ENCODE assay signal across 1 cellular context in the genomic region with DNA sequence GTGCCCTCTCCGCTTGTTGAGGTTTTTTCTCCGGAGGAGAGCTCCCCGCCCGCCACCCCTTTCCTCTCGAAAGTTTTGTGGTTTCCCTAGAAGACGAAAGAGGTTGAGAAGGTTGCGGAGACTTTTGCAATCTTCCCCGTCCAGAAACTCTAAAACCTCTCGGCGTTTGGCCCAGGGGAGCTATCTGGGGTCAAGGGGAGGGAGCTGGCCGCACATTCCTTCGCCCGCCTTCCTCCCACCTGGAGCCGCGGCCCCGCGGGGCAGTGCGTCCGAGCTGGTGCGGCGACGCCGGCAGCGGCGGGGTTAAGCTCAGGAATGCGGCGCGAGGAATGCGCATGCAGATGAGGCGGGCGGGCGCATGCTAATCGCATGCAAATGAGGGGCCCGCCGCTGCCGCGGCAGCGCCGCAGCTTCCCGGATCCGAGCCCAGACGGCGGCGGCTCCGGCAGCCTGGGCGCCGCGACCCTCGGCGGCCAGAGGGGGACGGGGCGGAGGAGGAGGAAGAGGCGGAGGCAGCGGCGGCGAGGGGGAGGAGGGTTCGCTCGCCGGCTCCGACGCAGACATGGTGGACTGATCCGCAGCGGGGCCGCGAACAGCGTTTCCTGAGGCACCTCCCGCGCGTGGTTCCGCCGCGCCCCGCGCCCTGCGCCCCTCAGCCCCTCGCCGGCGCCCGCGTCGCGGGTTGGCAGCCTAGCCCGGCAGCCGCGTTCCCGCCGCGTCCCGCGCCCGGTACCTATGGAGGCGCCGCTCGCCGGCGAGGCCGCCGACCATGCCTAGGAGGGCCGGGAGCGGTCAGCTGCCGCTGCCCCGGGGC.
TF ChIP-seq lines count a peak whose summit lies in the region.

A gene (plus strand): TSS at position 535 of the 814 bp plus-strand sequence. CDS start 235 bp downstream, at position 770.

TF ChIP-seq in HepG2, 621 proteins besides CTCF, POLR2A, EP300 and RAD21 (continued from another document and continues in another):
- TF ChIP-seq EED (CRISPR knock-in tag; IDR thresholded peaks at IDR 0.05) (no peak), ZNF343 (CRISPR knock-in tag; IDR thresholded peaks at IDR 0.05) (peak; percentile 35; the same call in 1 of the 2 replicates), SOX5 (CRISPR knock-in tag; IDR thresholded peaks at IDR 0.05; ENCODE audit: borderline replicate concordance) (peak; percentile 44; the same call in 1 of the 2 replicates), BCL6 (CRISPR knock-in tag; IDR thresholded peaks at IDR 0.05) (peak; percentile 74; the same call in 1 of the 2 replicates), ATF7-NPFF (CRISPR knock-in tag; IDR thresholded peaks at IDR 0.05; ENCODE audit: low read depth) (peak; percentile 15), ZSCAN30 (CRISPR knock-in tag; IDR thresholded peaks at IDR 0.05) (no peak), ZNF766 (CRISPR knock-in tag; IDR thresholded peaks at IDR 0.05; ENCODE audit: borderline replicate concordance) (0 out of 2 replicates have a peak, but pooled peaks have one; percentile 47), ZFP36L1 (CRISPR knock-in tag; IDR thresholded peaks at IDR 0.05) (0 out of 2 replicates have a peak, but pooled peaks have one; percentile 61), FOSL1 (CRISPR knock-in tag; IDR thresholded peaks at IDR 0.05; ENCODE audit: borderline replicate concordance) (no peak), SNRNP70 (IDR thresholded peaks at IDR 0.05; ENCODE audit: low read depth, low read length) (no peak), SIN3A (IDR thresholded peaks at IDR 0.05; ENCODE audit: borderline replicate concordance, low read depth, low read length) (no peak), AGO1 (IDR thresholded peaks at IDR 0.05; ENCODE audit: low read depth, low read length, poor library complexity, severe bottlenecking) (no peak), PHF8 (CRISPR knock-in tag; IDR thresholded peaks at IDR 0.05) (peak; percentile 69), ZNF44 (CRISPR knock-in tag; IDR thresholded peaks at IDR 0.05) (no peak; the same call in 1 of the 2 replicates), RXRA (CRISPR knock-in tag; IDR thresholded peaks at IDR 0.05) (peak; percentile 86), IRX3 (CRISPR knock-in tag; IDR thresholded peaks at IDR 0.05; ENCODE audit: borderline replicate concordance, low read depth) (peak; percentile 86; the same call in 1 of the 2 replicates), ZC3H4 (CRISPR knock-in tag; IDR thresholded peaks at IDR 0.05; ENCODE audit: borderline replicate concordance) (no peak), ZSCAN20 (CRISPR knock-in tag; IDR thresholded peaks at IDR 0.05; ENCODE audit: borderline replicate concordance) (no peak; the same call in 1 of the 2 replicates), SUZ12 (IDR thresholded peaks at IDR 0.05; ENCODE audit: low read depth, low read length) (no peak), ZNF329 (CRISPR knock-in tag; IDR thresholded peaks at IDR 0.05; ENCODE audit: low read depth) (no peak), ZNF263 (CRISPR knock-in tag; IDR thresholded peaks at IDR 0.05) (peak; percentile 85), MTA1 (CRISPR knock-in tag; IDR thresholded peaks at IDR 0.05; ENCODE audit: borderline replicate concordance) (peak; percentile 94; the same call in 1 of the 2 replicates), KMT2B (CRISPR knock-in tag; IDR thresholded peaks at IDR 0.05) (peak; percentile 75), ATAD3A (CRISPR knock-in tag; IDR thresholded peaks at IDR 0.05) (no peak)
- TF ChIP-seq, protein P1, sequence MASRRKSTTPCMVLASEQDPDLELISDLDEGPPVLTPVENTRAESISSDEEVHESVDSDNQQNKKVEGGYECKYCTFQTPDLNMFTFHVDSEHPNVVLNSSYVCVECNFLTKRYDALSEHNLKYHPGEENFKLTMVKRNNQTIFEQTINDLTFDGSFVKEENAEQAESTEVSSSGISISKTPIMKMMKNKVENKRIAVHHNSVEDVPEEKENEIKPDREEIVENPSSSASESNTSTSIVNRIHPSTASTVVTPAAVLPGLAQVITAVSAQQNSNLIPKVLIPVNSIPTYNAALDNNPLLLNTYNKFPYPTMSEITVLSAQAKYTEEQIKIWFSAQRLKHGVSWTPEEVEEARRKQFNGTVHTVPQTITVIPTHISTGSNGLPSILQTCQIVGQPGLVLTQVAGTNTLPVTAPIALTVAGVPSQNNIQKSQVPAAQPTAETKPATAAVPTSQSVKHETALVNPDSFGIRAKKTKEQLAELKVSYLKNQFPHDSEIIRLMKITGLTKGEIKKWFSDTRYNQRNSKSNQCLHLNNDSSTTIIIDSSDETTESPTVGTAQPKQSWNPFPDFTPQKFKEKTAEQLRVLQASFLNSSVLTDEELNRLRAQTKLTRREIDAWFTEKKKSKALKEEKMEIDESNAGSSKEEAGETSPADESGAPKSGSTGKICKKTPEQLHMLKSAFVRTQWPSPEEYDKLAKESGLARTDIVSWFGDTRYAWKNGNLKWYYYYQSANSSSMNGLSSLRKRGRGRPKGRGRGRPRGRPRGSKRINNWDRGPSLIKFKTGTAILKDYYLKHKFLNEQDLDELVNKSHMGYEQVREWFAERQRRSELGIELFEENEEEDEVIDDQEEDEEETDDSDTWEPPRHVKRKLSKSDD (CRISPR knock-in tag; IDR thresholded peaks at IDR 0.05; ENCODE audit: low read depth) = no peak
- TF ChIP-seq, protein P2, sequence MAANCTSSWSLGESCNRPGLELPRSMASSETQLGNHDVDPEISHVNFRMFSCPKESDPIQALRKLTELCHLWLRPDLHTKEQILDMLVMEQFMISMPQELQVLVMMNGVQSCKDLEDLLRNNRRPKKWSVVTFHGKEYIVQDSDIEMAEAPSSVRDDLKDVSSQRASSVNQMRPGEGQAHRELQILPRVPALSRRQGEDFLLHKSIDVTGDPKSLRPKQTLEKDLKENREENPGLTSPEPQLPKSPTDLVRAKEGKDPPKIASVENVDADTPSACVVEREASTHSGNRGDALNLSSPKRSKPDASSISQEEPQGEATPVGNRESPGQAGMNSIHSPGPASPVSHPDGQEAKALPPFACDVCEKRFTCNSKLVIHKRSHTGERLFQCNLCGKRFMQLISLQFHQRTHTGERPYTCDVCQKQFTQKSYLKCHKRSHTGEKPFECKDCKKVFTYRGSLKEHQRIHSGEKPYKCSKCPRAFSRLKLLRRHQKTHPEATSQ (CRISPR knock-in tag; IDR thresholded peaks at IDR 0.05; ENCODE audit: borderline replicate concordance) = peak; percentile 86; the same call in 1 of the 2 replicates
- TF ChIP-seq, protein P3, sequence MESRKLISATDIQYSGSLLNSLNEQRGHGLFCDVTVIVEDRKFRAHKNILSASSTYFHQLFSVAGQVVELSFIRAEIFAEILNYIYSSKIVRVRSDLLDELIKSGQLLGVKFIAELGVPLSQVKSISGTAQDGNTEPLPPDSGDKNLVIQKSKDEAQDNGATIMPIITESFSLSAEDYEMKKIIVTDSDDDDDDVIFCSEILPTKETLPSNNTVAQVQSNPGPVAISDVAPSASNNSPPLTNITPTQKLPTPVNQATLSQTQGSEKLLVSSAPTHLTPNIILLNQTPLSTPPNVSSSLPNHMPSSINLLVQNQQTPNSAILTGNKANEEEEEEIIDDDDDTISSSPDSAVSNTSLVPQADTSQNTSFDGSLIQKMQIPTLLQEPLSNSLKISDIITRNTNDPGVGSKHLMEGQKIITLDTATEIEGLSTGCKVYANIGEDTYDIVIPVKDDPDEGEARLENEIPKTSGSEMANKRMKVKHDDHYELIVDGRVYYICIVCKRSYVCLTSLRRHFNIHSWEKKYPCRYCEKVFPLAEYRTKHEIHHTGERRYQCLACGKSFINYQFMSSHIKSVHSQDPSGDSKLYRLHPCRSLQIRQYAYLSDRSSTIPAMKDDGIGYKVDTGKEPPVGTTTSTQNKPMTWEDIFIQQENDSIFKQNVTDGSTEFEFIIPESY (CRISPR knock-in tag; IDR thresholded peaks at IDR 0.05) = no peak
- TF ChIP-seq, protein P4, sequence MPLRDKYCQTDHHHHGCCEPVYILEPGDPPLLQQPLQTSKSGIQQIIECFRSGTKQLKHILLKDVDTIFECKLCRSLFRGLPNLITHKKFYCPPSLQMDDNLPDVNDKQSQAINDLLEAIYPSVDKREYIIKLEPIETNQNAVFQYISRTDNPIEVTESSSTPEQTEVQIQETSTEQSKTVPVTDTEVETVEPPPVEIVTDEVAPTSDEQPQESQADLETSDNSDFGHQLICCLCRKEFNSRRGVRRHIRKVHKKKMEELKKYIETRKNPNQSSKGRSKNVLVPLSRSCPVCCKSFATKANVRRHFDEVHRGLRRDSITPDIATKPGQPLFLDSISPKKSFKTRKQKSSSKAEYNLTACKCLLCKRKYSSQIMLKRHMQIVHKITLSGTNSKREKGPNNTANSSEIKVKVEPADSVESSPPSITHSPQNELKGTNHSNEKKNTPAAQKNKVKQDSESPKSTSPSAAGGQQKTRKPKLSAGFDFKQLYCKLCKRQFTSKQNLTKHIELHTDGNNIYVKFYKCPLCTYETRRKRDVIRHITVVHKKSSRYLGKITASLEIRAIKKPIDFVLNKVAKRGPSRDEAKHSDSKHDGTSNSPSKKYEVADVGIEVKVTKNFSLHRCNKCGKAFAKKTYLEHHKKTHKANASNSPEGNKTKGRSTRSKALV (CRISPR knock-in tag; IDR thresholded peaks at IDR 0.05) = no peak
- TF ChIP-seq, protein P5, sequence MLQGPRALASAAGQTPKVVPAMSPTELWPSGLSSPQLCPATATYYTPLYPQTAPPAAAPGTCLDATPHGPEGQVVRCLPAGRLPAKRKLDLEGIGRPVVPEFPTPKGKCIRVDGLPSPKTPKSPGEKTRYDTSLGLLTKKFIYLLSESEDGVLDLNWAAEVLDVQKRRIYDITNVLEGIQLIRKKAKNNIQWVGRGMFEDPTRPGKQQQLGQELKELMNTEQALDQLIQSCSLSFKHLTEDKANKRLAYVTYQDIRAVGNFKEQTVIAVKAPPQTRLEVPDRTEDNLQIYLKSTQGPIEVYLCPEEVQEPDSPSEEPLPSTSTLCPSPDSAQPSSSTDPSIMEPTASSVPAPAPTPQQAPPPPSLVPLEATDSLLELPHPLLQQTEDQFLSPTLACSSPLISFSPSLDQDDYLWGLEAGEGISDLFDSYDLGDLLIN (CRISPR knock-in tag; IDR thresholded peaks at IDR 0.05; ENCODE audit: borderline replicate concordance) = no peak
- TF ChIP-seq, protein P6, sequence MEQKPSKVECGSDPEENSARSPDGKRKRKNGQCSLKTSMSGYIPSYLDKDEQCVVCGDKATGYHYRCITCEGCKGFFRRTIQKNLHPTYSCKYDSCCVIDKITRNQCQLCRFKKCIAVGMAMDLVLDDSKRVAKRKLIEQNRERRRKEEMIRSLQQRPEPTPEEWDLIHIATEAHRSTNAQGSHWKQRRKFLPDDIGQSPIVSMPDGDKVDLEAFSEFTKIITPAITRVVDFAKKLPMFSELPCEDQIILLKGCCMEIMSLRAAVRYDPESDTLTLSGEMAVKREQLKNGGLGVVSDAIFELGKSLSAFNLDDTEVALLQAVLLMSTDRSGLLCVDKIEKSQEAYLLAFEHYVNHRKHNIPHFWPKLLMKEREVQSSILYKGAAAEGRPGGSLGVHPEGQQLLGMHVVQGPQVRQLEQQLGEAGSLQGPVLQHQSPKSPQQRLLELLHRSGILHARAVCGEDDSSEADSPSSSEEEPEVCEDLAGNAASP (CRISPR knock-in tag; IDR thresholded peaks at IDR 0.05; ENCODE audit: borderline replicate concordance) = peak; percentile 69; the same call in 1 of the 2 replicates
- TF ChIP-seq, protein P7, sequence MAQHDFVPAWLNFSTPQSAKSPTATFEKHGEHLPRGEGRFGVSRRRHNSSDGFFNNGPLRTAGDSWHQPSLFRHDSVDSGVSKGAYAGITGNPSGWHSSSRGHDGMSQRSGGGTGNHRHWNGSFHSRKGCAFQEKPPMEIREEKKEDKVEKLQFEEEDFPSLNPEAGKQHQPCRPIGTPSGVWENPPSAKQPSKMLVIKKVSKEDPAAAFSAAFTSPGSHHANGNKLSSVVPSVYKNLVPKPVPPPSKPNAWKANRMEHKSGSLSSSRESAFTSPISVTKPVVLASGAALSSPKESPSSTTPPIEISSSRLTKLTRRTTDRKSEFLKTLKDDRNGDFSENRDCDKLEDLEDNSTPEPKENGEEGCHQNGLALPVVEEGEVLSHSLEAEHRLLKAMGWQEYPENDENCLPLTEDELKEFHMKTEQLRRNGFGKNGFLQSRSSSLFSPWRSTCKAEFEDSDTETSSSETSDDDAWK (CRISPR knock-in tag; IDR thresholded peaks at IDR 0.05) = no peak
- TF ChIP-seq, protein P8, sequence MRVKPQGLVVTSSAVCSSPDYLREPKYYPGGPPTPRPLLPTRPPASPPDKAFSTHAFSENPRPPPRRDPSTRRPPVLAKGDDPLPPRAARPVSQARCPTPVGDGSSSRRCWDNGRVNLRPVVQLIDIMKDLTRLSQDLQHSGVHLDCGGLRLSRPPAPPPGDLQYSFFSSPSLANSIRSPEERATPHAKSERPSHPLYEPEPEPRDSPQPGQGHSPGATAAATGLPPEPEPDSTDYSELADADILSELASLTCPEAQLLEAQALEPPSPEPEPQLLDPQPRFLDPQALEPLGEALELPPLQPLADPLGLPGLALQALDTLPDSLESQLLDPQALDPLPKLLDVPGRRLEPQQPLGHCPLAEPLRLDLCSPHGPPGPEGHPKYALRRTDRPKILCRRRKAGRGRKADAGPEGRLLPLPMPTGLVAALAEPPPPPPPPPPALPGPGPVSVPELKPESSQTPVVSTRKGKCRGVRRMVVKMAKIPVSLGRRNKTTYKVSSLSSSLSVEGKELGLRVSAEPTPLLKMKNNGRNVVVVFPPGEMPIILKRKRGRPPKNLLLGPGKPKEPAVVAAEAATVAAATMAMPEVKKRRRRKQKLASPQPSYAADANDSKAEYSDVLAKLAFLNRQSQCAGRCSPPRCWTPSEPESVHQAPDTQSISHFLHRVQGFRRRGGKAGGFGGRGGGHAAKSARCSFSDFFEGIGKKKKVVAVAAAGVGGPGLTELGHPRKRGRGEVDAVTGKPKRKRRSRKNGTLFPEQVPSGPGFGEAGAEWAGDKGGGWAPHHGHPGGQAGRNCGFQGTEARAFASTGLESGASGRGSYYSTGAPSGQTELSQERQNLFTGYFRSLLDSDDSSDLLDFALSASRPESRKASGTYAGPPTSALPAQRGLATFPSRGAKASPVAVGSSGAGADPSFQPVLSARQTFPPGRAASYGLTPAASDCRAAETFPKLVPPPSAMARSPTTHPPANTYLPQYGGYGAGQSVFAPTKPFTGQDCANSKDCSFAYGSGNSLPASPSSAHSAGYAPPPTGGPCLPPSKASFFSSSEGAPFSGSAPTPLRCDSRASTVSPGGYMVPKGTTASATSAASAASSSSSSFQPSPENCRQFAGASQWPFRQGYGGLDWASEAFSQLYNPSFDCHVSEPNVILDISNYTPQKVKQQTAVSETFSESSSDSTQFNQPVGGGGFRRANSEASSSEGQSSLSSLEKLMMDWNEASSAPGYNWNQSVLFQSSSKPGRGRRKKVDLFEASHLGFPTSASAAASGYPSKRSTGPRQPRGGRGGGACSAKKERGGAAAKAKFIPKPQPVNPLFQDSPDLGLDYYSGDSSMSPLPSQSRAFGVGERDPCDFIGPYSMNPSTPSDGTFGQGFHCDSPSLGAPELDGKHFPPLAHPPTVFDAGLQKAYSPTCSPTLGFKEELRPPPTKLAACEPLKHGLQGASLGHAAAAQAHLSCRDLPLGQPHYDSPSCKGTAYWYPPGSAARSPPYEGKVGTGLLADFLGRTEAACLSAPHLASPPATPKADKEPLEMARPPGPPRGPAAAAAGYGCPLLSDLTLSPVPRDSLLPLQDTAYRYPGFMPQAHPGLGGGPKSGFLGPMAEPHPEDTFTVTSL (CRISPR knock-in tag; IDR thresholded peaks at IDR 0.05; ENCODE audit: borderline replicate concordance) = no peak
